In genomic region chr10:23047201-23048050, GRCh38 we compare ENCODE assay signal across 24 cellular contexts. TPM values are rescaled to one million over a fixed set of nuclear protein-coding genes. Genes with fewer than 3 reads are reported as not detected.
DNase-seq lines count a peak whose midpoint lies in the region; ATAC-seq, FAIRE-seq and TF ChIP-seq lines count a peak whose summit lies in the region.
"Had no signal": no experiment of that assay in that cellular context is flagged by ENCODE, and none has a peak within 500 bp of the region (broad histone marks: within the 10 kb centered on the region; RNA-seq: fewer than 3 reads in every experiment).

No MANE protein-coding gene starts in this region.

- no peak for FAIRE-seq in astrocyte (lab: Jason Lieb, UNC)
- FAIRE-seq: RCC 7860, small intestine had no signal

- H3K4me1 Mint-ChIP-seq in astrocyte (ENCODE audit: low read depth, unreplicated experiment): peaks cover 2% of the 10 kb centered on the region
- H3K4me1 Mint-ChIP-seq: activated naive CD4-positive, alpha-beta T cell treated with anti-CD3 and anti-CD28 coated beads, Interleukin-2, amount 50 U/mL, for 24 hours had no signal

- no peak overlapping the region for H2BK12ac ChIP-seq in trophoblast cell (ENCODE audit: low read length)

- no peak overlapping the region for H4K12ac ChIP-seq in trophoblast cell (ENCODE audit: low read depth, low read length)

- H4K8ac ChIP-seq in trophoblast cell (ENCODE audit: low read depth, low read length): no peak overlapping the region

- H2BK120ac ChIP-seq in trophoblast cell (ENCODE audit: insufficient read depth, low read length, poor library complexity): peak overlapping the region; percentile 43

- H3K4me1 ChIP-seq in astrocyte (ENCODE audit: insufficient read depth, low read length) (no peaks in the 10 kb centered on the region), heart right ventricle (peaks cover 0 to 24% (median 11%) of the 10 kb centered on the region in 9 donors), trophoblast cell (ENCODE audit: control insufficient read depth in 1 of 2, insufficient read depth in 2 of 2, low read length in 2 of 2) (peaks cover 8 to 12% of the 10 kb centered on the region in 2 experiments)
- H3K4me1 ChIP-seq: testis had no signal

- H3K9me3 Mint-ChIP-seq in astrocyte (ENCODE audit: unreplicated experiment): no peaks in the 10 kb centered on the region
- H3K9me3 Mint-ChIP-seq: activated CD4-positive, alpha-beta memory T cell treated with anti-CD3 and anti-CD28 coated beads for 36 hours; activated naive CD4-positive, alpha-beta T cell treated with anti-CD3 and anti-CD28 coated beads, Interleukin-2, amount 50 U/mL, for 24 hours had no signal

- no peak for DNase-seq in HEK293T (ENCODE audit: extremely low spot score)
- DNase-seq in astrocyte (ENCODE audit: low read depth): peak; percentile 12
- no peak for DNase-seq in heart right ventricle
- DNase-seq in trophoblast cell: peak; percentile 29 to 57
- no peak for DNase-seq in SK-N-DZ (ENCODE audit: low spot score)
- no peak for DNase-seq in activated naive CD4-positive, alpha-beta T cell (lab: John Stamatoyannopoulos, UW)
- DNase-seq: activated CD4-positive, alpha-beta memory T cell treated with anti-CD3 and anti-CD28 coated beads for 36 hours; activated T-cell treated with anti-CD3 and anti-CD28 coated beads, Interleukin-2, amount 50 U/mL, for 1 hour; brain microvascular endothelial cell; DMS153; esophagus squamous epithelium; KBM-7; NCI-H2107; NCI-H774; small intestine; stimulated activated CD4-positive, alpha-beta T cell treated with anti-CD3 and anti-CD28 coated beads, Interleukin-4, amount 100 ng/mL, for 4 hours; stimulated activated CD8-positive, alpha-beta memory T cell treated with anti-CD3 and anti-CD28 coated beads, Interleukin-4, amount 100 ng/mL, for 48 hours; testis had no signal

- H3K36me3 Mint-ChIP-seq in astrocyte (ENCODE audit: low read depth, unreplicated experiment): no peaks in the 10 kb centered on the region
- H3K36me3 Mint-ChIP-seq: activated CD4-positive, alpha-beta memory T cell treated with anti-CD3 and anti-CD28 coated beads for 36 hours; activated naive CD4-positive, alpha-beta T cell treated with anti-CD3 and anti-CD28 coated beads, Interleukin-2, amount 50 U/mL, for 24 hours had no signal

- intact Hi-C loops in heart right ventricle (cut with DNase I): no loop called here

- H2AFZ ChIP-seq in astrocyte (ENCODE audit: low read depth, low read length) (no peak overlapping the region), trophoblast cell (ENCODE audit: insufficient read depth, low read length, poor library complexity) (no peak overlapping the region)

- no peaks in the 10 kb centered on the region for H4K20me1 ChIP-seq in astrocyte (ENCODE audit: insufficient read depth, low read length)

- no peak overlapping the region for H3K4me2 ChIP-seq in astrocyte (ENCODE audit: low read length)
- no peak overlapping the region for H3K4me2 ChIP-seq in trophoblast cell (ENCODE audit: low read length)

- H3K27ac ChIP-seq in astrocyte (ENCODE audit: low read depth, low read length): no peak overlapping the region
- H3K27ac ChIP-seq in heart right ventricle: peak overlapping the region in 4 of 10 donors; percentile 9 to 27 (median 14)
- no peak overlapping the region for H3K27ac ChIP-seq in trophoblast cell (ENCODE audit: low read depth, low read length)
- H3K27ac ChIP-seq: brain microvascular endothelial cell, HL-60, testis, VCaP had no signal

- CTCF ChIA-PET in HEK293T (lab: Yijun Ruan, JAX): no interaction called here

- no peak overlapping the region for H2AK5ac ChIP-seq in trophoblast cell (ENCODE audit: low read length)

- no peak overlapping the region for H3K23ac ChIP-seq in trophoblast cell (ENCODE audit: low read length)

- TF ChIP-seq CTCF in astrocyte (IDR thresholded peaks at IDR 0.05; ENCODE audit: insufficient read depth, low read depth, low read length) (no peak), heart right ventricle (IDR thresholded peaks at IDR 0.05) (no peak)

- H3K27me3 ChIP-seq in astrocyte (ENCODE audit: insufficient read depth, low read length) (peaks cover 1% of the 10 kb centered on the region), heart right ventricle (no peaks in the 10 kb centered on the region), trophoblast cell (ENCODE audit: insufficient read depth, low read length) (no peaks in the 10 kb centered on the region)
- H3K27me3 ChIP-seq: testis had no signal

- H3K27me3 Mint-ChIP-seq in astrocyte (ENCODE audit: low read depth, unreplicated experiment): no peaks in the 10 kb centered on the region

- H3K27ac Mint-ChIP-seq in astrocyte (ENCODE audit: unreplicated experiment): no peak overlapping the region
- H3K27ac Mint-ChIP-seq: activated CD4-positive, alpha-beta memory T cell treated with anti-CD3 and anti-CD28 coated beads for 36 hours; activated naive CD4-positive, alpha-beta T cell treated with anti-CD3 and anti-CD28 coated beads, Interleukin-2, amount 50 U/mL, for 24 hours had no signal

- H3K79me1 ChIP-seq in trophoblast cell (ENCODE audit: low read length): peaks cover 7% of the 10 kb centered on the region

- POLR2A ChIA-PET in HEK293T (lab: Yijun Ruan, JAX): no interaction called here

- H3K9me3 ChIP-seq in astrocyte (ENCODE audit: insufficient read depth, low read depth, low read length) (no peaks in the 10 kb centered on the region), heart right ventricle (peaks cover 0 to 9% (median 0%) of the 10 kb centered on the region in 11 donors), trophoblast cell (ENCODE audit: insufficient read depth, low read depth, low read length) (no peaks in the 10 kb centered on the region)
- H3K9me3 ChIP-seq: esophagus squamous epithelium, testis had no signal

- no peak overlapping the region for H3K18ac ChIP-seq in trophoblast cell (ENCODE audit: low read length)

- H3K36me3 ChIP-seq in astrocyte (ENCODE audit: insufficient read depth, low read length) (no peaks in the 10 kb centered on the region), heart right ventricle (no peaks in the 10 kb centered on the region), trophoblast cell (ENCODE audit: control insufficient read depth in 1 of 2, insufficient read depth in 2 of 2, low read length in 2 of 2) (no peaks in the 10 kb centered on the region)
- H3K36me3 ChIP-seq: brain microvascular endothelial cell, esophagus squamous epithelium had no signal

- H3K4me3 Mint-ChIP-seq in astrocyte (ENCODE audit: unreplicated experiment): no peak overlapping the region
- H3K4me3 Mint-ChIP-seq: activated CD4-positive, alpha-beta memory T cell treated with anti-CD3 and anti-CD28 coated beads for 36 hours; activated naive CD4-positive, alpha-beta T cell treated with anti-CD3 and anti-CD28 coated beads, Interleukin-2, amount 50 U/mL, for 24 hours had no signal

- H2BK5ac ChIP-seq in trophoblast cell (ENCODE audit: low read depth, low read length, poor library complexity): no peak overlapping the region

- H4K91ac ChIP-seq in trophoblast cell (ENCODE audit: low read depth, low read length): no peak overlapping the region

- no peak overlapping the region for H3K4me3 ChIP-seq in astrocyte (ENCODE audit: insufficient read depth, low read depth, low read length)
- no peak overlapping the region for H3K4me3 ChIP-seq in heart right ventricle
- no peak overlapping the region for H3K4me3 ChIP-seq in trophoblast cell (ENCODE audit: low read depth, low read length)
- H3K4me3 ChIP-seq: esophagus squamous epithelium, testis had no signal

- ATAC-seq in heart right ventricle (peak in 5 of 8 donors; percentile 62 to 86 (median 71)), HG03469 (IDR thresholded peaks at IDR 0.05; ENCODE audit: unreplicated experiment) (no peak)
- ATAC-seq: left lobe of liver had no signal

- H3K14ac ChIP-seq in trophoblast cell (ENCODE audit: low read length): no peak overlapping the region

- no peaks in the 10 kb centered on the region for H3K79me2 ChIP-seq in astrocyte (ENCODE audit: insufficient read depth, low read length)
- no peaks in the 10 kb centered on the region for H3K79me2 ChIP-seq in trophoblast cell (ENCODE audit: control insufficient read depth, insufficient read depth, low read length, poor library complexity)

- H3K4ac ChIP-seq in trophoblast cell (ENCODE audit: low read depth, low read length): no peak overlapping the region

- 37 to 44% methylated on average over 9 of the region's 9 CpGs for WGBS in heart right ventricle, 2 donors
- WGBS in trophoblast cell (ENCODE audit: extremely low coverage, insufficient coverage, insufficient read length): no CpG with 5 or more reads among the region's 9 CpGs

- H3K9ac ChIP-seq in astrocyte (ENCODE audit: low read length): no peak overlapping the region
- no peak overlapping the region for H3K9ac ChIP-seq in trophoblast cell (ENCODE audit: low read length)

TF ChIP-seq in HEK293T, 16 proteins besides CTCF, POLR2A, EP300 and RAD21:
- peak; percentile 32; the same call in 1 of the 2 replicates for TF ChIP-seq PKNOX1 (IDR thresholded peaks at IDR 0.05)
- no peak for TF ChIP-seq FOXK2 (IDR thresholded peaks at IDR 0.05)
- no peak for TF ChIP-seq FOXA1 (IDR thresholded peaks at IDR 0.05)
- no peak for TF ChIP-seq HDGF (IDR thresholded peaks at IDR 0.05; ENCODE audit: borderline replicate concordance)

RNA-seq across cellular contexts. Expression of gene MSRB2, which starts 48.0 kb away (rescaled TPM):
- total RNA-seq in astrocyte (18.9 and 19.8 TPM in 2 replicates), heart right ventricle (100 to 1,000 TPM; 151 to 199 (median 175) TPM)
- polyA plus RNA-seq in heart right ventricle: 100 to 1,000 TPM in 1 of 2 donors, 10 to 100 TPM in 1; 57.1 to 230 TPM
- 11.3 and 12.8 TPM in 2 replicates for polyA plus RNA-seq in trophoblast cell (2013)
- 16.3 and 25.7 TPM in 2 replicates for polyA plus RNA-seq in SK-N-DZ (2014; cell fraction: cytosol; rRNA removed)
- 17.8 and 19.9 TPM in 2 replicates for polyA plus RNA-seq in SK-N-DZ (2014; cell fraction: nucleus; rRNA removed)

Comparison
In these comparisons a context has a peak if more than half of its experiments do, and no peak if none do; other contexts are left out.
1. DNase-seq: peak in astrocyte (single experiment) and trophoblast cell (2 of 2); none in HEK293T (single experiment), heart right ventricle (0 of 2), SK-N-DZ (single experiment) and activated naive CD4-positive, alpha-beta T cell (0 of 4).